ENCODE assay signal across 7 cellular contexts in the genomic region with DNA sequence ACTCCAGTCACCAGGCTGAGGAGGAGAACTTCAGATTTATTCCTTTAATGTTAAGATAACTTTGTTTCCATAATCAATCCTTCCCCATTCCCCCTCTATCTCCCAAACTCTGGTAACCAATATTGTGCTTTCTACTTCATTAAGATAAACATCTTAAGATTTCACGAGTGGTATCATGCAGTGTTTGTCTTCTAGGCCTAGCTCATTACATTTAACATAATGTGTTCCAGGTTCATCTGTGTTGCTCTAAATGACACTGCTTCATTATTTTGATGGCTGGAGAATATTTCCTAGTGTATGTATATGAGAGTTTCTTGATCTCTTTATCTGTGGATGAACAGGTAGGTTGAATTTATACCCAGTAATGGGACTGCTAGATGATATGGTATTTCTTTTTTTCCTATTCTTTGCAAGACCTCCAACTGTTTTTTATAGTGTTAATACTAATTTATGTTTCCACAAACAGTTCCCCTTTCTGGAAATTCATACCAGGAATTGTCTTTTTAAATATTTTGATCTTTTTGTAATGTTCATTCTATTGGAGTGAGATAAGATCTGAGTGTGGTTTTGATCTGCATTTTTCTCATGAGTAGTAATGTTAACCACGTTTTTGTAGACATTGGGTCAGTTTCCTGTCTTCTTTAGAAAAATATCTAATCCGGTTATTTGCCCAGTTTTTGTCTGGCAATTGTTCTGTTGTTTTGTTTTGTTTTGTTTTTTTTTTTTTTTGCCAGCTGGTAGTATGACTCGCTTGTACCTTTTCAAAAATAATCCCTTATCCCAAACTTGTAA.
A peak's percentile ranks its signal among the peaks of the same experiment; 100 is the strongest.
DNase-seq lines count a peak whose midpoint lies in the region; ATAC-seq and TF ChIP-seq lines count a peak whose summit lies in the region.
"Not testable (repeated sequence)": the region's sequence is repeated elsewhere in the genome, so short reads cannot be mapped to it uniquely, and the experiment has no call there.

No MANE protein-coding gene starts in this region.

- not testable (repeated sequence) for H3K36me3 ChIP-seq in DND-41 (ENCODE audit: insufficient read depth, low read length)

- H3K27ac ChIP-seq in DND-41 (ENCODE audit: low read length) = not testable (repeated sequence)

- H3K27me3 ChIP-seq in DND-41 (ENCODE audit: insufficient read depth, low read length, poor library complexity) = not testable (repeated sequence)

- ATAC-seq in DND-41 (ENCODE audit: insufficient read depth, low read depth) = not testable (repeated sequence)
- peak; percentile 14; the same call in 2 of the 3 replicates for ATAC-seq in SK-N-SH treated with all-trans-retinoic acid at 6 μM for 48 hours

- not testable (repeated sequence) for TF ChIP-seq CTCF in DND-41 (IDR thresholded peaks at IDR 0.05; ENCODE audit: borderline replicate concordance, extremely low read depth, low read length, poor library complexity, severe bottlenecking); fibroblast of mammary gland (conservative IDR thresholded peaks at IDR 0.05; ENCODE audit: control insufficient read depth, insufficient read depth, low read depth, low read length)

- H3K9me3 ChIP-seq in DND-41 (ENCODE audit: insufficient read depth, low read length, severe bottlenecking) = not testable (repeated sequence)

- H2AFZ ChIP-seq in DND-41 (ENCODE audit: low read depth, low read length) = not testable (repeated sequence)

- H3K4me3 ChIP-seq in DND-41 (ENCODE audit: low read depth in 1 of 2, low read length in 2 of 2); fibroblast of mammary gland (ENCODE audit: control insufficient read depth, low read depth, low read length): not testable (repeated sequence)

- H4K20me1 ChIP-seq in DND-41 (ENCODE audit: insufficient read depth, low read length) = not testable (repeated sequence)

- H3K4me1 ChIP-seq in DND-41 (ENCODE audit: insufficient read depth, low read length) = peaks cover 13% of the 10 kb centered on the region

- DNase-seq in DND-41 = not testable (repeated sequence)
- peak; percentile 1 for DNase-seq in HT1080 (ENCODE audit: low read depth)
- peak; percentile 23 for DNase-seq in NCI-H1694 treated with DMSO at 0.1 percent for 48 hours (lab: John Stamatoyannopoulos, UW)
- DNase-seq in RKO (ENCODE audit: low spot score) = peak; percentile 57
- DNase-seq in fibroblast of mammary gland (ENCODE audit: low read depth) = peak; percentile 5
- peak; percentile 1 for DNase-seq in medulla oblongata (ENCODE audit: extremely low spot score)

- H3K4me2 ChIP-seq in DND-41 (ENCODE audit: insufficient read depth, low read length) = peak overlapping the region; percentile 23; the same call in 1 of the 2 replicates

- not testable (repeated sequence) for H3K9ac ChIP-seq in DND-41 (ENCODE audit: low read depth, low read length)

- H3K79me2 ChIP-seq in DND-41 (ENCODE audit: insufficient read depth, low read length) = not testable (repeated sequence)
